In genomic region chr1:89126234-89126580, GRCh38 we compare ENCODE assay signal across 9 cellular contexts. TPM values are rescaled to one million over a fixed set of nuclear protein-coding genes. Genes with fewer than 3 reads are reported as not detected.
DNase-seq lines count a peak whose midpoint lies in the region; ATAC-seq, FAIRE-seq and TF ChIP-seq lines count a peak whose summit lies in the region.
"Had no signal": no experiment of that assay in that cellular context is flagged by ENCODE, and none has a peak within 500 bp of the region (broad histone marks: within the 10 kb centered on the region; RNA-seq: fewer than 3 reads in every experiment).

No MANE protein-coding gene starts in this region.

- no peak for DNase-seq in activated naive CD4-positive, alpha-beta T cell treated with anti-CD3 and anti-CD28 coated beads, Interleukin-2, amount 50 U/mL, for 16 hours
- DNase-seq in T-cell (no peak), right lobe of liver (no peak), upper lobe of right lung (no peak), frontal cortex (ENCODE audit: low spot score in 2 of 2) (no peak), epidermal melanocyte (ENCODE audit: insufficient read length, low spot score) (no peak)
- no peak for DNase-seq in effector CD4-positive, alpha-beta T cell

- no peak for TF ChIP-seq CTCF in right lobe of liver (IDR thresholded peaks at IDR 0.05)
- no peak for TF ChIP-seq CTCF in upper lobe of right lung (IDR thresholded peaks at IDR 0.05)

- H3K4me3 Mint-ChIP-seq in activated naive CD4-positive, alpha-beta T cell treated with anti-CD3 and anti-CD28 coated beads, Interleukin-2, amount 50 U/mL, for 24 hours: peak overlapping the region; percentile 97
- peak overlapping the region; percentile 92 to 100 (median 94) for H3K4me3 Mint-ChIP-seq in T-cell

- FAIRE-seq in frontal cortex (lab: Jason Lieb, UNC): no peak
- FAIRE-seq: bronchial epithelial cell had no signal

- H3K9me3 Mint-ChIP-seq in activated naive CD4-positive, alpha-beta T cell treated with anti-CD3 and anti-CD28 coated beads, Interleukin-2, amount 50 U/mL, for 24 hours: no peaks in the 10 kb centered on the region
- no peaks in the 10 kb centered on the region for H3K9me3 Mint-ChIP-seq in T-cell

- no peaks in the 10 kb centered on the region for H3K27me3 ChIP-seq in right lobe of liver
- H3K27me3 ChIP-seq in upper lobe of right lung: no peaks in the 10 kb centered on the region

- CTCF ChIA-PET in T-cell (lab: Charles Lee): interaction anchor here (0.9 to 2.0 kb wide), 9 partner anchors 9 to 232 kb away, joined by 3 to 7 read pairs (median 5); no protein-coding TSS in a partner anchor

- POLR2A ChIA-PET in T-cell (lab: Charles Lee): interaction anchor here (0.6 to 1.2 kb wide), 4 partner anchors 63 to 485 kb away, joined by 3 to 6 read pairs (median 4); partner anchors contain the start of gene GBP5 (in 1 of the 2)

- H3K4me1 Mint-ChIP-seq in activated naive CD4-positive, alpha-beta T cell treated with anti-CD3 and anti-CD28 coated beads, Interleukin-2, amount 50 U/mL, for 24 hours: peaks cover 56% of the 10 kb centered on the region
- H3K4me1 Mint-ChIP-seq in T-cell: peaks cover 56 to 66% (median 64%) of the 10 kb centered on the region in 3 donors

- ATAC-seq in T-cell (replicated peaks in 1 of 4) (peak in 3 of 4 experiments; percentile 10 to 30 (median 13)), right lobe of liver (no peak), upper lobe of right lung (no peak)

- H3K27me3 Mint-ChIP-seq in activated naive CD4-positive, alpha-beta T cell treated with anti-CD3 and anti-CD28 coated beads, Interleukin-2, amount 50 U/mL, for 24 hours: no peaks in the 10 kb centered on the region
- no peaks in the 10 kb centered on the region for H3K27me3 Mint-ChIP-seq in T-cell

- intact Hi-C loops in right lobe of liver (cut with DNase I): no loop called here
- intact Hi-C loops in upper lobe of right lung (cut with DNase I): no loop called here

- peaks cover 31% of the 10 kb centered on the region for H3K36me3 Mint-ChIP-seq in activated naive CD4-positive, alpha-beta T cell treated with anti-CD3 and anti-CD28 coated beads, Interleukin-2, amount 50 U/mL, for 24 hours
- H3K36me3 Mint-ChIP-seq in T-cell: peaks cover 24% of the 10 kb centered on the region

- H3K36me3 ChIP-seq in right lobe of liver: peaks cover 0 to 7% (median 3%) of the 10 kb centered on the region in 4 donors
- peaks cover 5% of the 10 kb centered on the region for H3K36me3 ChIP-seq in upper lobe of right lung

- H3K4me3 ChIP-seq in right lobe of liver: peak overlapping the region in 1 of 3 donors; percentile 20
- peak overlapping the region; percentile 63 for H3K4me3 ChIP-seq in upper lobe of right lung

- H3K27ac Mint-ChIP-seq in activated naive CD4-positive, alpha-beta T cell treated with anti-CD3 and anti-CD28 coated beads, Interleukin-2, amount 50 U/mL, for 24 hours: peak overlapping the region; percentile 100
- H3K27ac Mint-ChIP-seq in T-cell: peak overlapping the region; percentile 98 to 100

- H3K4me1 ChIP-seq in right lobe of liver (peaks cover 0 to 31% (median 14%) of the 10 kb centered on the region in 4 donors), upper lobe of right lung (peaks cover 37% of the 10 kb centered on the region)

- H3K9me3 ChIP-seq in right lobe of liver (no peaks in the 10 kb centered on the region), upper lobe of right lung (no peaks in the 10 kb centered on the region)

- peak overlapping the region; percentile 85 to 90 (median 88) for H3K27ac ChIP-seq in right lobe of liver
- H3K27ac ChIP-seq in upper lobe of right lung: peak overlapping the region; percentile 87

- no peak for TF ChIP-seq POLR2A in right lobe of liver (IDR thresholded peaks at IDR 0.05)

RNA-seq across cellular contexts. Expression of gene GBP2, which starts 0.3 kb away (rescaled TPM):
- total RNA-seq in T-cell (100 to 1,000 TPM in 4 of 5 donors, 10 to 100 TPM in 1; 82.2 to 226 (median 186) TPM), right lobe of liver (10 to 100 TPM in 5 of 6 experiments, 1 to 10 TPM in 1; 7.8 to 64.5 (median 26.8) TPM), upper lobe of right lung (40.8 TPM), frontal cortex (not detected)

RNA-seq across cellular contexts. Expression of gene GBP7, which starts 49.6 kb away (rescaled TPM):
- total RNA-seq in T-cell (under 1 TPM in 3 of 5 donors, not detected in 2; 0.19 to 0.35 (median 0.25) TPM), right lobe of liver (10 to 100 TPM; 12.5 to 38.1 (median 23.6) TPM), upper lobe of right lung (0.32 TPM), frontal cortex (not detected)
- total RNA-seq: bronchial epithelial cell had no signal

Comparison
In these comparisons a context has a peak if more than half of its experiments do, and no peak if none do; other contexts are left out.
1. ATAC-seq: peak in T-cell (3 of 4); none in right lobe of liver (0 of 4) and upper lobe of right lung (single experiment).
2. RNA of gene GBP7, which starts 49.6 kb away (total RNA-seq): 12.5 to 38.1 TPM in right lobe of liver; 0.32 TPM in upper lobe of right lung (single experiment), 0.19 to 0.35 TPM in T-cell and not detected in frontal cortex (single experiment); every median in the first group is over 4 times any median in the second.